ENCODE assay signal across 8 cellular contexts in the genomic region with DNA sequence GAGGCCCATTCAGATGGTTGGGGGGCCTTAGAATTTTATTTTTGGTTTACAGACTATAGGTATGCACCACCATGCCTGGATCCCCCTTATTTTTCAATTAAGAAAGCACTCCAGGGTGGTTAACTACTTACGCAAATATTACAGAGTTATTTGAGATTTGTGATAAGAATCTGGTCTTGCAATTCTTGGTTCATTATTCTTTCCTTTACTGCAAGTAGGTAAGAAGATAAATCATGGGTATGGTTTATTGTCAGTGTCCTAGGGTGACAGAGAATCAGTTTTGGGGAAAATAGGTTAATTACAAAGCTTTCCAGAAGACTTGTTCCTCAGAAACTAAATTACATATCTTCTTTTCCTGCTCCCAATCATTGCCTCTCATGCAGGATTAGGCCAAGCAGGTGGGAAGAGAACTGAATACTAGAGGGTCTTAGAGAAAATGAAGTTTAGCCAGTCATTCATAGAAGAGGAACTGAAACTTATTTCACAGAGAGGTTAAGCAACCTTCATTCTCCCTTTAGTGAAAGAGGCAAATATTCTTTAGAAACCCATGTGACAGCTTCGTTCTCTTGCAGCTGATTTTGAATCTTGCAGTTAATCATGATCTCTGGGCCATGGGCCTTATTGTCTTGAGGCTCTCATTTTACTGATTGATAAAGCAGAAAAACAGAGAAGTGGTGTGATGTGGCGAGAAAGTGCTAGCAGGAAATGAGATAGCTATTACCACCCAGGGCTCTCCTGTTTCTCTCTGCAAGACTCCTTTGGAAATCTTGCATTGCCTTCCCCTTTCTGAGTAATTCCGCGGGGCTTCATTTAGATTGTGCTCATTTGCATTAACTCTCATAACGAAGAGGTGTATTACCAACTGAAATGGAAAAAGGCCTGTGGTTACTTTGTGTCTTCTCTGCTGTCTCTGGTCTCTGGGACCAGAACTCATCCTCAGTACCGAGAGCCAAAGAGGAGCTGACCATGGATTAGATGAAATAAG. TPM values are rescaled to one million over a fixed set of nuclear protein-coding genes. Genes with fewer than 3 reads are reported as not detected.
DNase-seq lines count a peak whose midpoint lies in the region; ATAC-seq and TF ChIP-seq lines count a peak whose summit lies in the region.

No MANE protein-coding gene starts in this region.

- DNase-seq in activated T-cell treated with anti-CD3 and anti-CD28 coated beads, Interleukin-2, amount 50 U/mL, for 72 hours, result peak; percentile 4 to 7
- DNase-seq in effector CD8-positive, alpha-beta T cell (lab: John Stamatoyannopoulos, UW), result no peak
- DNase-seq in NCI-H2029 (lab: John Stamatoyannopoulos, UW) (no peak), SW 1271 (lab: John Stamatoyannopoulos, UW) (no peak), tibial nerve (ENCODE audit: low spot score in 2 of 2) (no peak)

- peaks cover 27% of the 10 kb centered on the region for H3K4me1 Mint-ChIP-seq in activated T-cell treated with anti-CD3 and anti-CD28 coated beads, Interleukin-2, amount 50 U/mL, for 72 hours (ENCODE audit: low read depth)

- H3K27me3 Mint-ChIP-seq in activated T-cell treated with anti-CD3 and anti-CD28 coated beads, Interleukin-2, amount 50 U/mL, for 72 hours (ENCODE audit: low read depth), result peaks cover 7% of the 10 kb centered on the region

- TF ChIP-seq POLR2A in tibial nerve (IDR thresholded peaks at IDR 0.05), result no peak

- H3K36me3 Mint-ChIP-seq in activated T-cell treated with anti-CD3 and anti-CD28 coated beads, Interleukin-2, amount 50 U/mL, for 72 hours (ENCODE audit: insufficient read depth in 2 of 2), result peaks cover 0 to 6% of the 10 kb centered on the region in 2 donors

- H3K4me3 Mint-ChIP-seq in activated T-cell treated with anti-CD3 and anti-CD28 coated beads, Interleukin-2, amount 50 U/mL, for 72 hours, result peak overlapping the region; percentile 43 to 72

- H3K4me3 ChIP-seq in GM08714 (ENCODE audit: low read length), result peak overlapping the region; percentile 45; the same call in 1 of the 2 replicates
- no peak overlapping the region for H3K4me3 ChIP-seq in tibial nerve

- H3K36me3 ChIP-seq in tibial nerve, result no peaks in the 10 kb centered on the region

- no peaks in the 10 kb centered on the region for H3K9me3 Mint-ChIP-seq in activated T-cell treated with anti-CD3 and anti-CD28 coated beads, Interleukin-2, amount 50 U/mL, for 72 hours

- ATAC-seq in GM21360 (IDR thresholded peaks at IDR 0.05; ENCODE audit: unreplicated experiment) (peak; percentile 84), HG03460 (IDR thresholded peaks at IDR 0.05; ENCODE audit: unreplicated experiment) (peak; percentile 91)
- peak; percentile 72 to 77 for ATAC-seq in activated T-cell treated with anti-CD3 and anti-CD28 coated beads, Interleukin-2, amount 50 U/mL, for 72 hours (replicated peaks in 1 of 2)

- WGBS in tibial nerve, 2 donors, result 40 to 43% methylated on average over 7 of the region's 7 CpGs

- no peaks in the 10 kb centered on the region for H3K4me1 ChIP-seq in tibial nerve

- H3K27ac Mint-ChIP-seq in activated T-cell treated with anti-CD3 and anti-CD28 coated beads, Interleukin-2, amount 50 U/mL, for 72 hours, result peak overlapping the region; percentile 25

- H3K27me3 ChIP-seq in tibial nerve, result no peaks in the 10 kb centered on the region

- no peak for TF ChIP-seq EP300 in tibial nerve (IDR thresholded peaks at IDR 0.05)

- H3K9me3 ChIP-seq in tibial nerve, result no peaks in the 10 kb centered on the region

- no peak for TF ChIP-seq CTCF in tibial nerve (IDR thresholded peaks at IDR 0.05)

- H3K27ac ChIP-seq in tibial nerve, result no peak overlapping the region

RNA-seq across cellular contexts. Expression of a gene that starts 44.8 kb away (rescaled TPM):
- total RNA-seq in activated T-cell treated with anti-CD3 and anti-CD28 coated beads, Interleukin-2, amount 50 U/mL, for 72 hours, result 10 to 100 TPM; 38.3 to 49.5 TPM
- 1 to 10 TPM; 4.3 to 9.6 (median 5.3) TPM for total RNA-seq in tibial nerve

RNA-seq across cellular contexts. Expression of a gene that starts 46.5 kb away (rescaled TPM):
- total RNA-seq in activated T-cell treated with anti-CD3 and anti-CD28 coated beads, Interleukin-2, amount 50 U/mL, for 72 hours, result not detected
- under 1 TPM in 2 of 4 donors, not detected in 2; 0.22 to 0.63 TPM for total RNA-seq in tibial nerve

Comparison
In these comparisons a context has a peak if more than half of its experiments do, and no peak if none do; other contexts are left out.
1. DNase-seq: peak in activated T-cell treated with anti-CD3 and anti-CD28 coated beads, Interleukin-2, amount 50 U/mL, for 72 hours (2 of 2); none in effector CD8-positive, alpha-beta T cell (single experiment), NCI-H2029 (single experiment), SW 1271 (0 of 2) and tibial nerve (0 of 2).
2. Peak in every context shown above with its lines, with median percentiles within 50 percentile points of each other: ATAC-seq.